In genomic region chr2:29463181-29463900, GRCh38 we compare ENCODE assay signal across 13 cellular contexts.
A peak's percentile ranks its signal among the peaks of the same experiment; 100 is the strongest.
DNase-seq lines count a peak whose midpoint lies in the region; ATAC-seq and TF ChIP-seq lines count a peak whose summit lies in the region.
"Had no signal": no experiment of that assay in that cellular context is flagged by ENCODE, and none has a peak within 500 bp of the region (broad histone marks: within the 10 kb centered on the region; RNA-seq: fewer than 3 reads in every experiment).

No MANE protein-coding gene starts in this region.

- H3K27me3 Mint-ChIP-seq in activated T-helper 1 cell treated with anti-CD3 and anti-CD28 coated beads, Interleukin-12 subunit alpha, Interleukin-12 subunit beta, Interleukin-2, Interleukin-4 antibody, amounts not matched to agents 30 ng/mL and 10 ng/mL and 1 ng/mL, durations not matched to agents 14 hours and 24 hours and 36 hours (ENCODE audit: insufficient read depth): peaks cover 9% of the 10 kb centered on the region

- H3K27ac ChIP-seq in SK-N-MC: peak overlapping the region; percentile 83
- H3K27ac ChIP-seq: ascending aorta had no signal

- TF ChIP-seq CTCF in fibroblast of villous mesenchyme (IDR thresholded peaks at IDR 0.05; ENCODE audit: insufficient read depth, low read depth, low read length): no peak

- peak overlapping the region; percentile 74 for H3K4me2 ChIP-seq in skeletal muscle satellite cell (ENCODE audit: low read length)

- H3K4me1 Mint-ChIP-seq in activated T-helper 1 cell treated with anti-CD3 and anti-CD28 coated beads, Interleukin-12 subunit alpha, Interleukin-12 subunit beta, Interleukin-2, Interleukin-4 antibody, amounts not matched to agents 30 ng/mL and 10 ng/mL and 1 ng/mL, durations not matched to agents 14 hours and 24 hours and 36 hours (ENCODE audit: low read depth): no peaks in the 10 kb centered on the region
- H3K4me1 Mint-ChIP-seq: natural killer cell had no signal

- H3K9me3 ChIP-seq in SK-N-MC (ENCODE audit: low read depth, low read length) (no peaks in the 10 kb centered on the region), skeletal muscle satellite cell (replicated peaks; ENCODE audit: low read length) (no peaks in the 10 kb centered on the region)
- H3K9me3 ChIP-seq: ascending aorta had no signal

- H3K4me3 Mint-ChIP-seq in activated T-helper 1 cell treated with anti-CD3 and anti-CD28 coated beads, Interleukin-12 subunit alpha, Interleukin-12 subunit beta, Interleukin-2, Interleukin-4 antibody, amounts not matched to agents 30 ng/mL and 10 ng/mL and 1 ng/mL, durations not matched to agents 14 hours and 24 hours and 36 hours: no peak overlapping the region
- H3K4me3 Mint-ChIP-seq: natural killer cell, WTC11 had no signal

- no peak overlapping the region for H3K27ac Mint-ChIP-seq in activated T-helper 1 cell treated with anti-CD3 and anti-CD28 coated beads, Interleukin-12 subunit alpha, Interleukin-12 subunit beta, Interleukin-2, Interleukin-4 antibody, amounts not matched to agents 30 ng/mL and 10 ng/mL and 1 ng/mL, durations not matched to agents 14 hours and 24 hours and 36 hours
- H3K27ac Mint-ChIP-seq: natural killer cell, WTC11 had no signal

- no peaks in the 10 kb centered on the region for H3K36me3 Mint-ChIP-seq in activated T-helper 1 cell treated with anti-CD3 and anti-CD28 coated beads, Interleukin-12 subunit alpha, Interleukin-12 subunit beta, Interleukin-2, Interleukin-4 antibody, amounts not matched to agents 30 ng/mL and 10 ng/mL and 1 ng/mL, durations not matched to agents 14 hours and 24 hours and 36 hours (ENCODE audit: low read depth)
- H3K36me3 Mint-ChIP-seq: natural killer cell, WTC11 had no signal

- H3K36me3 ChIP-seq in SK-N-MC (ENCODE audit: insufficient read depth, low read length) (no peaks in the 10 kb centered on the region), skeletal muscle satellite cell (ENCODE audit: insufficient read depth, low read length) (no peaks in the 10 kb centered on the region)
- H3K36me3 ChIP-seq: ascending aorta had no signal

- ATAC-seq in HG03469 (IDR thresholded peaks at IDR 0.05; ENCODE audit: unreplicated experiment) (no peak), HG03342 (IDR thresholded peaks at IDR 0.05; ENCODE audit: unreplicated experiment) (no peak)
- ATAC-seq: natural killer cell, WTC11 had no signal

- H3K27me3 ChIP-seq in skeletal muscle satellite cell (ENCODE audit: control insufficient read depth, insufficient read depth, low read length): no peaks in the 10 kb centered on the region
- H3K27me3 ChIP-seq: ascending aorta had no signal

- H3K4me1 ChIP-seq in skeletal muscle satellite cell (ENCODE audit: control insufficient read depth, insufficient read depth, low read length): peaks cover 38% of the 10 kb centered on the region
- H3K4me1 ChIP-seq: ascending aorta had no signal

- intact Hi-C loops in activated T-helper 1 cell treated with anti-CD3 and anti-CD28 coated beads, Interleukin-12 subunit alpha, Interleukin-12 subunit beta, Interleukin-2, Interleukin-4 antibody, amounts not matched to agents 30 ng/mL and 10 ng/mL and 1 ng/mL, durations not matched to agents 14 hours and 24 hours and 36 hours (cut with micrococcal nuclease): no loop called here

- H3K9me3 Mint-ChIP-seq in activated T-helper 1 cell treated with anti-CD3 and anti-CD28 coated beads, Interleukin-12 subunit alpha, Interleukin-12 subunit beta, Interleukin-2, Interleukin-4 antibody, amounts not matched to agents 30 ng/mL and 10 ng/mL and 1 ng/mL, durations not matched to agents 14 hours and 24 hours and 36 hours: no peaks in the 10 kb centered on the region
- H3K9me3 Mint-ChIP-seq: natural killer cell, WTC11 had no signal

- H3K9ac ChIP-seq in SK-N-MC (ENCODE audit: insufficient read length) (no peak overlapping the region), skeletal muscle satellite cell (ENCODE audit: low read depth, low read length) (peak overlapping the region; percentile 72)

- DNase-seq in ELR (ENCODE audit: low read depth) (peak; percentile 89), SK-N-MC (ENCODE audit: low read depth, low spot score) (no peak), fibroblast of villous mesenchyme (ENCODE audit: low read depth) (peak; percentile 65), NCI-H1105 treated with DMSO at 0.1 percent for 48 hours (lab: John Stamatoyannopoulos, UW) (no peak)
- DNase-seq in activated T-helper 1 cell treated with anti-CD3 and anti-CD28 coated beads, Interleukin-12 subunit alpha, Interleukin-12 subunit beta, Interleukin-2, Interleukin-4 antibody, amounts not matched to agents 30 ng/mL and 10 ng/mL and 1 ng/mL, durations not matched to agents 14 hours and 24 hours and 36 hours (ENCODE audit: low spot score): no peak
- DNase-seq: natural killer cell, Right ventricle myocardium superior, small intestine had no signal

- H3K4me3 ChIP-seq in SK-N-MC (no peak overlapping the region), fibroblast of villous mesenchyme (ENCODE audit: low read depth, low read length) (no peak overlapping the region), skeletal muscle satellite cell (ENCODE audit: low read length) (peak overlapping the region; percentile 23)
- H3K4me3 ChIP-seq: ascending aorta had no signal

Comparison
In these comparisons a context has a peak if more than half of its experiments do, and no peak if none do; other contexts are left out.
1. DNase-seq: peak in ELR (single experiment) and fibroblast of villous mesenchyme (single experiment); none in SK-N-MC (single experiment), NCI-H1105 treated with DMSO at 0.1 percent for 48 hours (single experiment) and activated T-helper 1 cell treated with anti-CD3 and anti-CD28 coated beads, Interleukin-12 subunit alpha, Interleukin-12 subunit beta, Interleukin-2, Interleukin-4 antibody, amounts not matched to agents 30 ng/mL and 10 ng/mL and 1 ng/mL, durations not matched to agents 14 hours and 24 hours and 36 hours (single experiment).